Comparison of ENCODE assay signal across 8 cellular contexts in the genomic region with DNA sequence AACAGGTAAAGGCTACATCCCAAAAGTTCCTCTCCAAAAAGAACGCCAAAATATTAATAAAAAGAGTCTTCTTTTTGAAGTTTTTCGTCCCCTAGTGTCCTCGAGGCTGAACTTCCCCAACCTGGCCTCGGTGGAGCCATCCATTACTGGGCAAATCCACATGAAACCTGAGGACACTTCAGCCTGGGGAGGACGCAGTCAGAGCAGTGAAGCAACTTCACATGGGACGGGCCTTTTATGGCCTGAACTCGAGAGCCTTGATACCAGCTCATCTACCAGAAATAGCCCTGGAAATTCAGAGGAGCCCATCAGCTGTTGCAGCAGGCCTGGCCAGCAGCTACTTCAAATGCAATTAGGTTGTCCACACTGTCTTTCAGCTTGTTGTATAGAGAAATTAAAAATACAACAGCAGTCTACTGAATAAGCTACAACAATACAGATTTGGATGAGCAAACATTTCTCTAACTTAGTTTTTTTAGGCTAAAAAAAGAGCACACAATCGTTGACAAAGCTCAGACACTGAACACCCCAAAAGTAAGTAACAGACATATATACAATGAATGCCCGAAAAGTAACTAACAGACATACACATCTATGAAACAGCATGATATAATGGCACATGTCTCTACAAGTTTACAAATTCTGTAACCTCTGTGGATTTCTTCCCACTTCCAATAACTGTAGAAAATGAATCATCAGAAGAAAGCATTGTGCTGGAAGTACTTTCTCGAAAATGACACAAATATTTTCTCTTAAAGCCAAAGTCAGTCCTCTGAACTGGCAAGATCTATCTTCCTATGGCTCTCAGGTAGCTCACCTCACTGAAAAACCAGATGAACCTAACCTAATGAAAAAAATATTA. TPM values are rescaled to one million over a fixed set of nuclear protein-coding genes. Genes with fewer than 3 reads are reported as not detected.
DNase-seq lines count a peak whose midpoint lies in the region; ATAC-seq and TF ChIP-seq lines count a peak whose summit lies in the region.

A gene with protein sequence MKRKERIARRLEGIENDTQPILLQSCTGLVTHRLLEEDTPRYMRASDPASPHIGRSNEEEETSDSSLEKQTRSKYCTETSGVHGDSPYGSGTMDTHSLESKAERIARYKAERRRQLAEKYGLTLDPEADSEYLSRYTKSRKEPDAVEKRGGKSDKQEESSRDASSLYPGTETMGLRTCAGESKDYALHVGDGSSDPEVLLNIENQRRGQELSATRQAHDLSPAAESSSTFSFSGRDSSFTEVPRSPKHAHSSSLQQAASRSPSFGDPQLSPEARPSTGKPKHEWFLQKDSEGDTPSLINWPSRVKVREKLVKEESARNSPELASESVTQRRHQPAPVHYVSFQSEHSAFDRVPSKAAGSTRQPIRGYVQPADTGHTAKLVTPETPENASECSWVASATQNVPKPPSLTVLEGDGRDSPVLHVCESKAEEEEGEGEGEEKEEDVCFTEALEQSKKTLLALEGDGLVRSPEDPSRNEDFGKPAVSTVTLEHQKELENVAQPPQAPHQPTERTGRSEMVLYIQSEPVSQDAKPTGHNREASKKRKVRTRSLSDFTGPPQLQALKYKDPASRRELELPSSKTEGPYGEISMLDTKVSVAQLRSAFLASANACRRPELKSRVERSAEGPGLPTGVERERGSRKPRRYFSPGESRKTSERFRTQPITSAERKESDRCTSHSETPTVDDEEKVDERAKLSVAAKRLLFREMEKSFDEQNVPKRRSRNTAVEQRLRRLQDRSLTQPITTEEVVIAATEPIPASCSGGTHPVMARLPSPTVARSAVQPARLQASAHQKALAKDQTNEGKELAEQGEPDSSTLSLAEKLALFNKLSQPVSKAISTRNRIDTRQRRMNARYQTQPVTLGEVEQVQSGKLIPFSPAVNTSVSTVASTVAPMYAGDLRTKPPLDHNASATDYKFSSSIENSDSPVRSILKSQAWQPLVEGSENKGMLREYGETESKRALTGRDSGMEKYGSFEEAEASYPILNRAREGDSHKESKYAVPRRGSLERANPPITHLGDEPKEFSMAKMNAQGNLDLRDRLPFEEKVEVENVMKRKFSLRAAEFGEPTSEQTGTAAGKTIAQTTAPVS (N-terminal part only) (minus strand): TSS at position 208 of the 862 bp plus-strand sequence. CDS start 79,913 bp downstream, outside the sequence.

- TF ChIP-seq POLR2A in body of pancreas (IDR thresholded peaks at IDR 0.05) (no peak), spleen (IDR thresholded peaks at IDR 0.05) (no peak)

- DNase-seq in A172 (ENCODE audit: low spot score), result no peak
- DNase-seq in HEK293T (ENCODE audit: extremely low spot score), result peak; percentile 53
- DNase-seq in body of pancreas, result peak in 2 of 4 donors; percentile 18 to 27
- no peak for DNase-seq in spleen
- DNase-seq in NCI-H69 (lab: John Stamatoyannopoulos, UW), result no peak
- no peak for DNase-seq in stimulated activated CD4-positive, alpha-beta T cell treated with anti-CD3 and anti-CD28 coated beads, Interleukin-4, amount 100 ng/mL, for 24 hours

- peak within 1 kb of the TSS; percentile 49; the same call in 1 of the 2 replicates for H3K9ac ChIP-seq in iPS-20b (ENCODE audit: low read depth, low read length)

- 56 to 64% methylated on average over 10 of the region's 10 CpGs for WGBS in body of pancreas, 2 donors
- WGBS in spleen, 5 donors, result 75 to 88% (median 83%) methylated on average over 10 of the region's 10 CpGs

- POLR2A ChIA-PET in HEK293T (lab: Yijun Ruan, JAX), result interaction anchor here (0.8 to 1.2 kb wide), 3 partner anchors 9 to 17 kb away, joined by 3 to 4 read pairs (median 4); no protein-coding TSS in a partner anchor

- H3K4me3 ChIP-seq in body of pancreas (no peak within 1 kb of the TSS), iPS-20b (ENCODE audit: low read length) (peak within 1 kb of the TSS; percentile 42), spleen (no peak within 1 kb of the TSS)

- CTCF ChIA-PET in HEK293T (lab: Yijun Ruan, JAX), result interaction anchor here (0.6 kb wide), 1 partner anchor 98 kb away, joined by 3 read pairs; no protein-coding TSS in a partner anchor

- H3K27me3 ChIP-seq in body of pancreas, result no peaks in the 10 kb centered on the region
- H3K27me3 ChIP-seq in iPS-20b (ENCODE audit: insufficient read depth, low read length), result no peaks in the 10 kb centered on the region
- H3K27me3 ChIP-seq in spleen (replicated peaks in 1 of 7), result no peaks in the 10 kb centered on the region

- peak within 1 kb of the TSS in 3 of 4 donors; percentile 48 to 80 (median 55) for H3K27ac ChIP-seq in body of pancreas
- H3K27ac ChIP-seq in iPS-20b (ENCODE audit: low read length), result peak within 1 kb of the TSS; percentile 67
- peak within 1 kb of the TSS in 5 of 8 donors; percentile 28 to 56 (median 53) for H3K27ac ChIP-seq in spleen

- H3K9me3 ChIP-seq in body of pancreas (no peaks in the 10 kb centered on the region), iPS-20b (ENCODE audit: insufficient read depth, low read depth, low read length) (no peaks in the 10 kb centered on the region), spleen (no peaks in the 10 kb centered on the region)

- intact Hi-C loops in body of pancreas (cut with DNase I) (no loop called here), spleen (cut with DNase I; ENCODE audit: low total_unique reads) (no loop called here)

- H3K4me1 ChIP-seq in body of pancreas (peaks cover 27% of the 10 kb centered on the region), iPS-20b (ENCODE audit: insufficient read depth, low read length) (peaks cover 28% of the 10 kb centered on the region), spleen (peaks cover 0 to 47% (median 9%) of the 10 kb centered on the region in 6 donors)

- ATAC-seq in body of pancreas (peak; percentile 38), GM18858 (IDR thresholded peaks at IDR 0.05; ENCODE audit: unreplicated experiment) (no peak)

- TF ChIP-seq CTCF in body of pancreas (IDR thresholded peaks at IDR 0.05), result no peak
- no peak for TF ChIP-seq CTCF in spleen (IDR thresholded peaks at IDR 0.05 in 8 of 11, conservative IDR thresholded peaks at IDR 0.05 in 3 of 11)

- H3K36me3 ChIP-seq in body of pancreas (replicated peaks in 1 of 2; ENCODE audit: insufficient read depth in 1 of 2, low read depth in 2 of 2) (no peaks in the 10 kb centered on the region), iPS-20b (ENCODE audit: insufficient read depth, low read depth, low read length) (no peaks in the 10 kb centered on the region), spleen (peaks cover 0 to 4% (median 0%) of the 10 kb centered on the region in 6 donors)

TF ChIP-seq in HEK293T, 16 proteins besides CTCF, POLR2A, EP300 and RAD21:
- TF ChIP-seq CTBP1 (IDR thresholded peaks at IDR 0.05; ENCODE audit: borderline replicate concordance) (no peak), BHLHE40 (IDR thresholded peaks at IDR 0.05; ENCODE audit: borderline replicate concordance) (no peak), ARNT (IDR thresholded peaks at IDR 0.05) (no peak), FOXA1 (IDR thresholded peaks at IDR 0.05) (no peak), LEF1 (IDR thresholded peaks at IDR 0.05; ENCODE audit: borderline replicate concordance) (no peak), HDGF (IDR thresholded peaks at IDR 0.05; ENCODE audit: borderline replicate concordance) (no peak), L3MBTL2 (conservative IDR thresholded peaks at IDR 0.05) (no peak), FOXM1 (IDR thresholded peaks at IDR 0.05; ENCODE audit: borderline replicate concordance) (no peak), SP1 (IDR thresholded peaks at IDR 0.05) (no peak), NFRKB (IDR thresholded peaks at IDR 0.05) (no peak), TARDBP (IDR thresholded peaks at IDR 0.05) (no peak), PKNOX1 (IDR thresholded peaks at IDR 0.05) (no peak), SUZ12 (IDR thresholded peaks at IDR 0.05) (no peak), FOXK2 (IDR thresholded peaks at IDR 0.05) (no peak)

RNA-seq across cellular contexts. Expression of the gene that starts here (rescaled TPM):
- total RNA-seq in A172 (2014; rRNA removed; shearing (Covaris generic)), result 8.5 and 92.0 TPM in 2 replicates
- total RNA-seq in body of pancreas (10 to 100 TPM; 25.4 to 41.2 TPM), spleen (10 to 100 TPM; 13.6 to 65.3 (median 24.3) TPM)
- polyA plus RNA-seq in spleen, result 1 to 10 TPM; 1.4 to 2.3 (median 1.6) TPM
